Comparison of ENCODE assay signal across 8 cellular contexts in the genomic region with DNA sequence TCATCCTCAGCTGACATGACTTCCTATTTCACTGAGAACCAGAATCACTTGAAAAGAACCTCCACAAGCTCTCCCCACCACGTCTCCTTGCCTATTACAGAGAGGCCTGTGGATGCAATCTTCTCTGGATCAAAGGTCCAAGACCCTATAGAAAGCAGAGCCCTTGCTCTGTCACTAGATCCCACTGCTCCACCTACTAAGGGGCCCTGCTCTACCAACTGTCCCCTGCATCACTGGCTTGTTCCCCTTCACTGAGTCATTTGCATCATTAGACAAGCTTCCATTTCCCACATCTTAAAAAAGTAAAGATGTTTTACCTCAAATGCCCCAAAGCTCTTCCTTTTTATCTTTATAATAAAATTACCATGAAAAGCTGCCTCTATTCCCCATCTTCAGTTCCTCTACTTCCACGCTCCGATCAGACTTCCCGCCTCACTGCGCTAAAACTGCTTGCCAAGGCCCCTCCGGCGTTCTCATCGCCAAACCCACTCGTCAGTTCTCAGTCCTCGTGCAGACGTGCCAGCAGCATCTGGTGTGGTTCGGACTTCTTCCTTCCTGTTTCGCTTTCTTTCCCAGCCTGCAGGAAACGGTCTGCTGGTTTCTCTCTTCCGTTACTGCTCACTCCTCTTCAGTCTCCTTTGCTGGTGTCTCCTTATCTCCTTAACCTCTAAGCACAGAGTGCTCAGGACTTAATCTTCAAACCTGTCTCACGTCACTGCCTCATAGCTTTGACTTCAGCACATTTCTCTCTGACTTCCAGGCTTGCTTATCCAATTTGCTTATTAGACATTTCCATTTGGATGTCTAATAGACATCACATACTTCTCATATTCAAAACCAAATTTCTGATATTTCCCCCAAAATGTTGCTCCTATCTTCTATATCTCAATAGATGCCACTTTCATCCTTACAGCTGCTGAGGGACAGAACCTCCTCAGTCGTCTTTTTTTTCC.
DNase-seq lines count a peak whose midpoint lies in the region; ATAC-seq and TF ChIP-seq lines count a peak whose summit lies in the region.

No MANE protein-coding gene starts in this region.

- peaks cover 2% of the 10 kb centered on the region for H3K36me3 Mint-ChIP-seq in stimulated activated memory B cell treated with anti-CD40 and anti-IgM and Interleukin-4, amounts not matched to agents 10 μg/mL and 1 μg/mL and 100 μg/mL, for 72 hours

- ATAC-seq in GM19025 (IDR thresholded peaks at IDR 0.05; ENCODE audit: low read depth, unreplicated experiment) (peak; percentile 77), HG03196 (IDR thresholded peaks at IDR 0.05; ENCODE audit: unreplicated experiment) (peak; percentile 73), SK-N-SH treated with all-trans-retinoic acid at 6 μM for 48 hours (no peak)
- ATAC-seq in stimulated activated memory B cell treated with anti-CD40 and anti-IgM and Interleukin-4, amounts not matched to agents 10 μg/mL and 1 μg/mL and 100 μg/mL, for 72 hours, result peak; percentile 94

- no peaks in the 10 kb centered on the region for H3K79me2 ChIP-seq in ACC112 (ENCODE audit: control insufficient read depth, insufficient read depth, low read length, unreplicated experiment)

- H3K27me3 ChIP-seq in ACC112 (ENCODE audit: insufficient read depth, low read length), result no peaks in the 10 kb centered on the region

- H3K27ac ChIP-seq in ACC112 (ENCODE audit: low read depth, low read length), result 0 out of 2 replicates have a peak overlapping the region, but pooled peaks have one; percentile 17

- no peak overlapping the region for H2AFZ ChIP-seq in ACC112 (ENCODE audit: low read length, unreplicated experiment)

- no peaks in the 10 kb centered on the region for H3K36me3 ChIP-seq in ACC112 (ENCODE audit: insufficient read depth, low read length)

- H3K27me3 Mint-ChIP-seq in stimulated activated memory B cell treated with anti-CD40 and anti-IgM and Interleukin-4, amounts not matched to agents 10 μg/mL and 1 μg/mL and 100 μg/mL, for 72 hours, result no peaks in the 10 kb centered on the region

- H3K4me3 ChIP-seq in ACC112 (ENCODE audit: low read depth, low read length), result peak overlapping the region; percentile 37
- H3K4me3 ChIP-seq in cardiac fibroblast (replicated peaks in 1 of 2; ENCODE audit: low read depth in 2 of 2, low read length in 2 of 2), result peak overlapping the region; percentile 21 to 41

- peaks cover 18% of the 10 kb centered on the region for H3K4me1 Mint-ChIP-seq in stimulated activated memory B cell treated with anti-CD40 and anti-IgM and Interleukin-4, amounts not matched to agents 10 μg/mL and 1 μg/mL and 100 μg/mL, for 72 hours

- TF ChIP-seq CTCF in cardiac fibroblast (IDR thresholded peaks at IDR 0.05; ENCODE audit: low read depth, low read length), result no peak

- H3K4me3 Mint-ChIP-seq in stimulated activated memory B cell treated with anti-CD40 and anti-IgM and Interleukin-4, amounts not matched to agents 10 μg/mL and 1 μg/mL and 100 μg/mL, for 72 hours, result no peak overlapping the region

- no peak overlapping the region for H3K27ac Mint-ChIP-seq in stimulated activated memory B cell treated with anti-CD40 and anti-IgM and Interleukin-4, amounts not matched to agents 10 μg/mL and 1 μg/mL and 100 μg/mL, for 72 hours

- peaks cover under 1% of the 10 kb centered on the region for H3K9me3 Mint-ChIP-seq in stimulated activated memory B cell treated with anti-CD40 and anti-IgM and Interleukin-4, amounts not matched to agents 10 μg/mL and 1 μg/mL and 100 μg/mL, for 72 hours

- DNase-seq in T-helper 9 cell (peak; percentile 52), cardiac fibroblast (ENCODE audit: low read depth in 2 of 2) (peak; percentile 80 to 88), medulla oblongata (ENCODE audit: extremely low spot score) (peak; percentile 90)

- H3K4me1 ChIP-seq in ACC112 (ENCODE audit: control insufficient read depth, insufficient read depth, low read length, unreplicated experiment), result no peaks in the 10 kb centered on the region

TF ChIP-seq in SK-N-SH treated with all-trans-retinoic acid at 6 μM for 48 hours, 23 proteins besides CTCF, POLR2A, EP300 and RAD21:
- TF ChIP-seq PATZ1 (CRISPR knock-in tag; IDR thresholded peaks at IDR 0.05; ENCODE audit: borderline replicate concordance), result no peak
- TF ChIP-seq SNAI2 (CRISPR knock-in tag; IDR thresholded peaks at IDR 0.05), result no peak
- TF ChIP-seq CREB5 (CRISPR knock-in tag; IDR thresholded peaks at IDR 0.05; ENCODE audit: low read depth), result no peak
- no peak for TF ChIP-seq ZNF70 (CRISPR knock-in tag; IDR thresholded peaks at IDR 0.05)
- TF ChIP-seq ZNF565 (CRISPR knock-in tag; conservative IDR thresholded peaks at IDR 0.05; ENCODE audit: low read depth), result no peak
- TF ChIP-seq GLIS3 (CRISPR knock-in tag; IDR thresholded peaks at IDR 0.05), result no peak
- TF ChIP-seq RARB (CRISPR knock-in tag; IDR thresholded peaks at IDR 0.05), result no peak
- no peak for TF ChIP-seq ZC3H10 (CRISPR knock-in tag; IDR thresholded peaks at IDR 0.05)
- no peak for TF ChIP-seq PPARA (CRISPR knock-in tag; IDR thresholded peaks at IDR 0.05; ENCODE audit: borderline replicate concordance)
- TF ChIP-seq ARNTL (CRISPR knock-in tag; IDR thresholded peaks at IDR 0.05; ENCODE audit: borderline replicate concordance, low read depth), result no peak
- TF ChIP-seq TOX (CRISPR knock-in tag; IDR thresholded peaks at IDR 0.05; ENCODE audit: borderline replicate concordance), result no peak
- TF ChIP-seq ISL1 (CRISPR knock-in tag; IDR thresholded peaks at IDR 0.05), result no peak
